10 cellular contexts compared by ENCODE assay signal in the genomic region with DNA sequence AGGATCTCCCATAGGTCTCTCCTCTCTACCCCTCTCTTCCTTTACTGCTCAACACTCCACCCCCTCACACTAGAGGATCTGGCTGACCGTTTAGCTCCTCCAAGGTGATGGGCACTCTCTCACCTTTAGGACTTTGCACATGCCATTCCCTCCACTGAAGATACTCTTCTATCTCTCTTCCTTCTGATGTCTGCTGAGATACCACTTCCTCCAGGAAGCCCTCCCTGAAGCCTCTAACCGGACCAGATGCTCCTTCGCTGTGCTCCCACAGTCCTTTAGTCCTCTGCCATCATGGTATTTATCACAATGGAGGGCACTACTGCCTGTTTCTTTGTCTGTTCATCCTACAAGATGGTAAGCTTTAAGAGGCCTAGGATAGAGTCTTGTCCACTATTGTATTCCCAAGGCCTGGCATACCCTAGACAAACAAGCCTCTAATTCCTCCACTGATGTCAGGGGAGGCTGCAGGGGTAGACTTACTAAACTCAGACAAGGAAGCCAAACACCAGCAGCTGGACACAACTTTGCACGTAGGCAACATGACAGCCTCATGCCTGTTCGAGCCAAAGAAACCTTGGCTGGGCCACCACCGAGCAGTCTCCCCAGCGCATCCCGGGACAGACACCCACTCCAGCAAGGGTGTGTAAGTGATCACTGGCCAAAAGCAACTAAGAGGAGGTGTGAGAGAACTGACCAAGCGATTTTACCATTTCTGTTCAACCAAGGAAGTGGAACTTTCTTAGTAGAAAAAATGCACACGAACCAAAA. TPM values are rescaled to one million over a fixed set of nuclear protein-coding genes. Genes with fewer than 3 reads are reported as not detected.
DNase-seq lines count a peak whose midpoint lies in the region; ATAC-seq and TF ChIP-seq lines count a peak whose summit lies in the region.
"Had no signal": no experiment of that assay in that cellular context is flagged by ENCODE, and none has a peak within 500 bp of the region (broad histone marks: within the 10 kb centered on the region; RNA-seq: fewer than 3 reads in every experiment).

No MANE protein-coding gene starts in this region.

- H3K36me3 Mint-ChIP-seq in activated naive CD8-positive, alpha-beta T cell: peaks cover 15% of the 10 kb centered on the region

- no peaks in the 10 kb centered on the region for H3K9me3 Mint-ChIP-seq in activated naive CD8-positive, alpha-beta T cell (ENCODE audit: low read depth)

- no peak for TF ChIP-seq CTCF in cardiac muscle cell (IDR thresholded peaks at IDR 0.05; ENCODE audit: low read depth, low read length)
- TF ChIP-seq CTCF in left ventricle myocardium inferior (IDR thresholded peaks at IDR 0.05; ENCODE audit: borderline replicate concordance): no peak

- H3K9me3 ChIP-seq in cardiac muscle cell (ENCODE audit: low read depth) (no peaks in the 10 kb centered on the region), left ventricle myocardium inferior (replicated peaks) (no peaks in the 10 kb centered on the region), muscle layer of duodenum (ENCODE audit: control insufficient read depth in 1 of 2, low read length in 2 of 2) (no peaks in the 10 kb centered on the region), aorta (ENCODE audit: control insufficient read depth, low read length) (no peaks in the 10 kb centered on the region)

- peaks cover 60% of the 10 kb centered on the region for H3K4me1 Mint-ChIP-seq in activated naive CD8-positive, alpha-beta T cell (ENCODE audit: low read depth)

- H3K4me1 ChIP-seq in cardiac muscle cell (ENCODE audit: low read depth) (peaks cover 10% of the 10 kb centered on the region), left ventricle myocardium inferior (peaks cover 10% of the 10 kb centered on the region), muscle layer of duodenum (ENCODE audit: control insufficient read depth in 1 of 2, insufficient read depth in 2 of 2, low read length in 2 of 2) (peaks cover 0 to 19% of the 10 kb centered on the region in 2 donors), aorta (ENCODE audit: control insufficient read depth in 1 of 2, insufficient read depth in 2 of 2, low read length in 2 of 2) (no peaks in the 10 kb centered on the region)

- WGBS in aorta, 2 donors: 28 to 35% methylated on average over 10 of the region's 10 CpGs

- H3K27me3 ChIP-seq in cardiac muscle cell: no peaks in the 10 kb centered on the region
- H3K27me3 ChIP-seq in left ventricle myocardium inferior (ENCODE audit: low read depth): no peaks in the 10 kb centered on the region
- no peaks in the 10 kb centered on the region for H3K27me3 ChIP-seq in muscle layer of duodenum (ENCODE audit: low read depth, low read length)
- no peaks in the 10 kb centered on the region for H3K27me3 ChIP-seq in aorta (ENCODE audit: control insufficient read depth in 1 of 2, insufficient read depth in 2 of 2, low read length in 1 of 2)

- intact Hi-C loops in left ventricle myocardium inferior (cut with micrococcal nuclease): no loop called here
- intact Hi-C loops in aorta (cut with DNase I): loop anchor here in 1 of 2 donors (5.0 kb wide), 1 partner anchor 37 kb away; a partner anchor contains a TSS

- peak overlapping the region; percentile 98 for H3K27ac Mint-ChIP-seq in activated naive CD8-positive, alpha-beta T cell

- H3K27me3 Mint-ChIP-seq in activated naive CD8-positive, alpha-beta T cell: no peaks in the 10 kb centered on the region

- H3K36me3 ChIP-seq in cardiac muscle cell: peaks cover 35% of the 10 kb centered on the region
- peaks cover 80% of the 10 kb centered on the region for H3K36me3 ChIP-seq in left ventricle myocardium inferior
- H3K36me3 ChIP-seq in muscle layer of duodenum (ENCODE audit: control insufficient read depth in 1 of 2, insufficient read depth in 2 of 2, low read length in 2 of 2): peaks cover 60 to 67% of the 10 kb centered on the region in 2 donors
- peaks cover 2 to 11% of the 10 kb centered on the region in 2 donors for H3K36me3 ChIP-seq in aorta (ENCODE audit: control insufficient read depth in 1 of 2, insufficient read depth in 2 of 2, low read length in 1 of 2)

- ATAC-seq in aorta (ENCODE audit: low FRiP score): peak; percentile 10
- no peak for ATAC-seq in HG03135 (IDR thresholded peaks at IDR 0.05; ENCODE audit: unreplicated experiment)

- H3K4me3 ChIP-seq in cardiac muscle cell: no peak overlapping the region
- H3K4me3 ChIP-seq in left ventricle myocardium inferior: no peak overlapping the region
- H3K4me3 ChIP-seq in muscle layer of duodenum (ENCODE audit: low read depth in 1 of 2, low read length in 2 of 2): no peak overlapping the region
- H3K4me3 ChIP-seq in aorta (ENCODE audit: low read length in 2 of 2): no peak overlapping the region

- H3K4me3 Mint-ChIP-seq in activated naive CD8-positive, alpha-beta T cell: peak overlapping the region; percentile 75

- H3K27ac ChIP-seq in cardiac muscle cell (peak overlapping the region; percentile 4), left ventricle myocardium inferior (replicated peaks) (no peak overlapping the region), muscle layer of duodenum (ENCODE audit: low read length) (peak overlapping the region; percentile 4), aorta (ENCODE audit: low read depth in 1 of 2, low read length in 2 of 2) (peak overlapping the region in 1 of 2 donors; percentile 31)

- DNase-seq in cardiac muscle cell (ENCODE audit: low read depth in 1 of 2, low spot score in 1 of 2) (no peak), left ventricle myocardium inferior (no peak), aorta (peak in 1 of 2 donors; percentile 58), hepatic stellate cell (ENCODE audit: low spot score) (no peak)
- DNase-seq in effector CD8-positive, alpha-beta T cell (lab: John Stamatoyannopoulos, UW): no peak
- DNase-seq: stimulated activated CD4-positive, alpha-beta T cell treated with anti-CD3 and anti-CD28 coated beads, Interleukin-15, amount 100 ng/mL, for 24 hours had no signal

RNA-seq across cellular contexts. Expression of a gene that starts 20.2 kb away (rescaled TPM):
- total RNA-seq in cardiac muscle cell (not detected in 2 replicates), left ventricle myocardium inferior (not detected), aorta (not detected)
- polyA plus RNA-seq in cardiac muscle cell (not detected in 2 replicates), aorta (not detected)
- total RNA-seq: left colon had no signal

RNA-seq across cellular contexts. Expression of a gene that starts 27.0 kb away (rescaled TPM):
- total RNA-seq in cardiac muscle cell: not detected in 2 replicates
- polyA plus RNA-seq in cardiac muscle cell: 0.75 TPM in 1 of 2 replicates, not detected in the other
- not detected for total RNA-seq in left ventricle myocardium inferior
- under 1 TPM in 1 of 2 donors, not detected in 1; 0.45 TPM for total RNA-seq in aorta
- 1 to 10 TPM in 1 of 2 donors, under 1 TPM in 1; 0.28 to 3.0 TPM for polyA plus RNA-seq in aorta
- total RNA-seq: left colon had no signal

RNA-seq across cellular contexts. Expression of a gene that starts 37.9 kb away (rescaled TPM):
- 20.6 and 25.2 TPM in 2 replicates for total RNA-seq in cardiac muscle cell
- polyA plus RNA-seq in cardiac muscle cell: 5.7 and 10.1 TPM in 2 replicates
- total RNA-seq in left ventricle myocardium inferior: 6.3 TPM
- total RNA-seq in aorta: 10 to 100 TPM; 36.5 to 56.0 TPM
- 10 to 100 TPM; 11.9 to 27.5 TPM for polyA plus RNA-seq in aorta
